In the genomic region with DNA sequence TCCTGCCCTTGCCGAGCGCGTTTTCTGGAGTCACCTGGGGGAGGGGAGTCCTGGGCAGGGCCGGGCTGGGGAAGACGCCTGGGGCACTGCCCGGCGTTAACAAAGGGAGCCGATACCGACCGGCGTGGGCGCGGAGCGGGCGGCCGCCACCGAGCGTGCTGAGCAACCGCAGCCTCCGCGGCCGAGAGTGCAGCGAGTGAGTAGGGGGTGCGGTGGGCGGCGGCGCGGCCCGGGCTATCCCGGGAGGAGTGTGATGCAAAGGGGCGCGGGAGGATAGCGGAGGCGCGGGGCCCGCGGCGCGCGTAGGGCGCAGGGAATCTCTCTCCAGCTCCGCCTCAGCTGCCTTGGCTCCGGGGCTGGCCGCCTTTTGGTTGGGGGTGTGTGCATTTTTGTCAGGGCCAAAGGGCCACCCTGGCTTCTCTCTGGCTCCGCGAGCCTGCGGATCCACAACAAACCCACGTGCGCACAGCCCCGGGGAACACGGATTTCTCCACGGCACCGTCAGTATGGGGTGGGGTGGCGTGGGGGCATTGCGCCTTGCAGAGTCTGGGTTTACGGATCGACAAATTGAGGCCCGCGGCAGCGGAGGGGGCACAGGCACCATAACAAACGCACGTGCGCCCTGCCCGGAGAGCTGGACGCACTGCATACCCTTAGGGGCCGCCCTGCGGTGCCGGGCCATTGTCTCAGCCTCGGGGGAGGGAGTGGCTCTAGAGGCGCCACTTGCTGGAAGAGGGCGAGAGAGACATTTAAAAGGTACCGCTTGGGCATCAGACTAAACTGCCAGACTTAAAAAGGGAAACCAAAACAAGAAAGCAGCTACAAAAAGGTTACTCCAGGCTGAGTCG, we compare ENCODE assay signal across 8 cellular contexts. TPM values are rescaled to one million over a fixed set of nuclear protein-coding genes. Genes with fewer than 3 reads are reported as not detected.
DNase-seq lines count a peak whose midpoint lies in the region; ATAC-seq and TF ChIP-seq lines count a peak whose summit lies in the region.

No MANE protein-coding gene starts in this region.

- POLR2A ChIA-PET in activated CD8-positive, alpha-beta T cell treated with anti-CD3 and anti-CD28 coated beads, Interleukin-2, amount 10 ng/mL, durations not matched to agents 7 days and 5 days (lab: Charles Lee), result interaction anchor here (0.6 to 3.0 kb wide), 12 partner anchors 8 to 147 kb away, joined by 3 to 34 read pairs (median 6); partner anchors contain the start of gene EIF4A2

- H3K27ac Mint-ChIP-seq in activated CD8-positive, alpha-beta T cell treated with anti-CD3 and anti-CD28 coated beads, Interleukin-2, amount 10 ng/mL, durations not matched to agents 7 days and 5 days, result peak overlapping the region; percentile 87

- H3K27me3 Mint-ChIP-seq in activated CD8-positive, alpha-beta T cell treated with anti-CD3 and anti-CD28 coated beads, Interleukin-2, amount 10 ng/mL, durations not matched to agents 7 days and 5 days (ENCODE audit: low read depth), result no peaks in the 10 kb centered on the region

- DNase-seq in AG09309 (ENCODE audit: low read depth) (no peak), NCI-H510A treated with DMSO at 0.1 percent for 48 hours (lab: John Stamatoyannopoulos, UW) (peak; percentile 60)
- peak; percentile 78 for DNase-seq in activated CD8-positive, alpha-beta T cell treated with anti-CD3 and anti-CD28 coated beads, Interleukin-2, amount 10 ng/mL, durations not matched to agents 7 days and 5 days
- peak; percentile 40 to 54 for DNase-seq in stimulated activated CD8-positive, alpha-beta memory T cell treated with anti-CD3 and anti-CD28 coated beads, Interleukin-7, amount 100 ng/mL, for 4 hours (ENCODE audit: low read depth in 2 of 2)

- H3K4me3 ChIP-seq in AG09309 (ENCODE audit: control insufficient read depth, low read depth, low read length), result peak overlapping the region; percentile 59
- H3K4me3 ChIP-seq in endocrine pancreas (ENCODE audit: control insufficient read depth, insufficient read depth, low read length), result peak overlapping the region; percentile 58
- H3K4me3 ChIP-seq in mononuclear cell (ENCODE audit: low read length), result peak overlapping the region; percentile 88

- H3K27me3 ChIP-seq in endocrine pancreas (ENCODE audit: control insufficient read depth, insufficient read depth, low read length), result no peaks in the 10 kb centered on the region
- H3K27me3 ChIP-seq in mononuclear cell (ENCODE audit: insufficient read depth, low read length), result no peaks in the 10 kb centered on the region

- CTCF ChIA-PET in activated CD8-positive, alpha-beta T cell treated with anti-CD3 and anti-CD28 coated beads, Interleukin-2, amount 10 ng/mL, durations not matched to agents 7 days and 5 days (lab: Charles Lee), result interaction anchor here (0.7 to 7.0 kb wide), 26 partner anchors 9 to 316 kb away, joined by 3 to 78 read pairs (median 6); partner anchors contain the start of gene RPL39L

- peaks cover 28% of the 10 kb centered on the region for H3K4me1 Mint-ChIP-seq in activated CD8-positive, alpha-beta T cell treated with anti-CD3 and anti-CD28 coated beads, Interleukin-2, amount 10 ng/mL, durations not matched to agents 7 days and 5 days (ENCODE audit: low read depth)

- H3K9me3 ChIP-seq in endocrine pancreas (ENCODE audit: control insufficient read depth, low read length), result no peaks in the 10 kb centered on the region
- no peaks in the 10 kb centered on the region for H3K9me3 ChIP-seq in mononuclear cell (ENCODE audit: low read depth, low read length)

- H3K4me1 ChIP-seq in endocrine pancreas (ENCODE audit: control insufficient read depth, insufficient read depth, low read length) (no peaks in the 10 kb centered on the region), mononuclear cell (ENCODE audit: insufficient read depth, low read length) (peaks cover 26% of the 10 kb centered on the region)

- H3K36me3 ChIP-seq in endocrine pancreas (ENCODE audit: control insufficient read depth, insufficient read depth, low read length), result no peaks in the 10 kb centered on the region

- TF ChIP-seq CTCF in AG09309 (IDR thresholded peaks at IDR 0.05; ENCODE audit: control insufficient read depth, insufficient read depth, low read depth, low read length, missing control alignments), result no peak

- peaks cover 36% of the 10 kb centered on the region for H3K36me3 Mint-ChIP-seq in activated CD8-positive, alpha-beta T cell treated with anti-CD3 and anti-CD28 coated beads, Interleukin-2, amount 10 ng/mL, durations not matched to agents 7 days and 5 days (ENCODE audit: low read depth)

- H3K4me3 Mint-ChIP-seq in activated CD8-positive, alpha-beta T cell treated with anti-CD3 and anti-CD28 coated beads, Interleukin-2, amount 10 ng/mL, durations not matched to agents 7 days and 5 days, result peak overlapping the region; percentile 99

- ATAC-seq in GM18873 (IDR thresholded peaks at IDR 0.05; ENCODE audit: low FRiP score, unreplicated experiment), result peak; percentile 72
- peak; percentile 65 for ATAC-seq in HG03108 (IDR thresholded peaks at IDR 0.05; ENCODE audit: unreplicated experiment)
- ATAC-seq in activated CD8-positive, alpha-beta T cell treated with anti-CD3 and anti-CD28 coated beads, Interleukin-2, amount 10 ng/mL, durations not matched to agents 7 days and 5 days, result peak; percentile 80

- H3K9me3 Mint-ChIP-seq in activated CD8-positive, alpha-beta T cell treated with anti-CD3 and anti-CD28 coated beads, Interleukin-2, amount 10 ng/mL, durations not matched to agents 7 days and 5 days (ENCODE audit: insufficient read depth), result peaks cover 7% of the 10 kb centered on the region

- no peak overlapping the region for H3K9ac ChIP-seq in endocrine pancreas (ENCODE audit: control insufficient read depth, insufficient read depth, low read length)

RNA-seq across cellular contexts. Expression of gene ST6GAL1, which starts 0.5 kb away (rescaled TPM):
- 100 to 1,000 TPM in 1 of 2 experiments, 10 to 100 TPM in 1; 99.1 to 109 TPM for total RNA-seq in activated CD8-positive, alpha-beta T cell treated with anti-CD3 and anti-CD28 coated beads, Interleukin-2, amount 10 ng/mL, durations not matched to agents 7 days and 5 days
- 38.8 TPM for total RNA-seq in mononuclear cell
